In genomic region chr1:234208351-234208750, GRCh38 we compare ENCODE assay signal across 1 cellular context.
TF ChIP-seq lines count a peak whose summit lies in the region.

No MANE protein-coding gene starts in this region.

TF ChIP-seq in IMR-90, 13 proteins besides CTCF, POLR2A, EP300 and RAD21:
- TF ChIP-seq SMC3 (IDR thresholded peaks at IDR 0.05; ENCODE audit: low read depth, low read length) = no peak
- no peak for TF ChIP-seq FOS (IDR thresholded peaks at IDR 0.05; ENCODE audit: low read depth, low read length)
- no peak for TF ChIP-seq CHD1 (IDR thresholded peaks at IDR 0.05; ENCODE audit: low read depth, low read length)
- TF ChIP-seq MAZ (IDR thresholded peaks at IDR 0.05; ENCODE audit: borderline replicate concordance, low read depth, low read length) = no peak
- TF ChIP-seq NFE2L2 (IDR thresholded peaks at IDR 0.05; ENCODE audit: low read depth, low read length) = no peak
- TF ChIP-seq CEBPB (IDR thresholded peaks at IDR 0.05; ENCODE audit: low read depth, low read length) = no peak
- TF ChIP-seq MXI1 (IDR thresholded peaks at IDR 0.05; ENCODE audit: borderline replicate concordance, low read depth, low read length) = no peak
TF ChIP-seq in IMR-90: peak in this region for 0.
